34 cellular contexts compared by ENCODE assay signal in the genomic region with DNA sequence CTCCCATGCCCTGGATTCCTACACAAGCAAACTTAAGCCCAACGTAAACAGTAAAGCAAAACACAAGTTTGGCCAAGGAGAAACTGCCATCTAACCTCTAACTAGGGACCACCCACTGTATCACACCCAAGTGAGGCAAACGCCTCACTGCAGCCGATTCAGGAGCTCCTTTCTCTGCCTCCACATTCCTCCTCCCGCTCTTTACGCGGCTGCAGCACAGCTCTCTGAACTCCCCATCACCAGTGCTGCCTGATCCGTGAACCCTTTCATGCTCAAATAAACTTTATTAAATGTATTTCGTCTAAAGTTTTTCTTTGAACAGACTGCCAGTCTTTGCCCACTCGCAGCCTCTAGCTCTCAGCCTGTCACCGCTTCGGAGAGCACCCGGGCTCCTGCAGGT. TPM values are rescaled to one million over a fixed set of nuclear protein-coding genes. Genes with fewer than 3 reads are reported as not detected.
"Had no signal": no experiment of that assay in that cellular context is flagged by ENCODE, and none has a peak within 500 bp of the region (broad histone marks: within the 10 kb centered on the region; RNA-seq: fewer than 3 reads in every experiment).

No MANE protein-coding gene starts in this region.

- H3K4me1 Mint-ChIP-seq: activated naive CD8-positive, alpha-beta T cell treated with anti-CD3 and anti-CD28 coated beads for 36 hours had no signal

- H3K27me3 Mint-ChIP-seq: activated B cell treated with CpG ODN at 0.5 μM for 24 hours; activated CD4-positive, alpha-beta memory T cell treated with anti-CD3 and anti-CD28 coated beads for 36 hours; activated naive CD8-positive, alpha-beta T cell treated with anti-CD3 and anti-CD28 coated beads for 36 hours had no signal

- H3K9me3 ChIP-seq: ascending aorta, body of pancreas, breast epithelium had no signal

- H3K9me3 Mint-ChIP-seq: activated B cell treated with CpG ODN at 0.5 μM for 24 hours; activated CD4-positive, alpha-beta memory T cell treated with anti-CD3 and anti-CD28 coated beads for 36 hours; activated naive CD8-positive, alpha-beta T cell treated with anti-CD3 and anti-CD28 coated beads for 36 hours; activated T-cell treated with anti-CD3 and anti-CD28 coated beads, Interleukin-2, amount 50 U/mL, for 4 hours; activated T-helper 1 cell treated with anti-CD3 and anti-CD28 coated beads, Interleukin-12 subunit alpha, Interleukin-12 subunit beta, Interleukin-2, Interleukin-4 antibody, amounts not matched to agents 30 ng/mL and 10 ng/mL and 1 ng/mL, durations not matched to agents 14 hours and 24 hours and 36 hours had no signal

- H3K27me3 ChIP-seq: body of pancreas had no signal

- H3K27ac ChIP-seq: ascending aorta, body of pancreas, breast epithelium, VCaP had no signal

- H3K4me1 ChIP-seq: ascending aorta, body of pancreas, breast epithelium had no signal

- H3K36me3 ChIP-seq: ascending aorta, breast epithelium had no signal

- H3K36me3 Mint-ChIP-seq: activated CD4-positive, alpha-beta memory T cell treated with anti-CD3 and anti-CD28 coated beads for 36 hours; activated naive CD8-positive, alpha-beta T cell treated with anti-CD3 and anti-CD28 coated beads for 36 hours had no signal

- H3K4me3 ChIP-seq: ascending aorta, body of pancreas, breast epithelium had no signal

- H3K4me3 Mint-ChIP-seq: activated B cell treated with CpG ODN at 0.5 μM for 24 hours; activated CD4-positive, alpha-beta memory T cell treated with anti-CD3 and anti-CD28 coated beads for 36 hours; activated naive CD8-positive, alpha-beta T cell treated with anti-CD3 and anti-CD28 coated beads for 36 hours; activated T-cell treated with anti-CD3 and anti-CD28 coated beads, Interleukin-2, amount 50 U/mL, for 4 hours; activated T-helper 1 cell treated with anti-CD3 and anti-CD28 coated beads, Interleukin-12 subunit alpha, Interleukin-12 subunit beta, Interleukin-2, Interleukin-4 antibody, amounts not matched to agents 30 ng/mL and 10 ng/mL and 1 ng/mL, durations not matched to agents 14 hours and 24 hours and 36 hours had no signal

- DNase-seq: activated B cell treated with CpG ODN at 0.5 μM for 24 hours; activated CD4-positive, alpha-beta memory T cell treated with anti-CD3 and anti-CD28 coated beads for 36 hours; activated CD4-positive, alpha-beta T cell treated with anti-CD3 and anti-CD28 coated beads for 4 hours; activated CD4-positive, alpha-beta T cell treated with anti-CD3 and anti-CD28 coated beads, Interleukin-2, amount 50 U/mL, for 1 hour; activated CD4-positive, CD25-positive, alpha-beta regulatory T cell treated with anti-CD3 and anti-CD28 coated beads, Interleukin-2, amount 50 U/mL, for 72 hours; activated CD8-positive, alpha-beta memory T cell treated with anti-CD3 and anti-CD28 coated beads, Interleukin-2, amount 50 U/mL, for 4 hours; activated effector memory CD4-positive, alpha-beta T cell treated with Interleukin-2 at 50 U/mL for 16 hours; activated naive CD4-positive, alpha-beta T cell; activated naive CD4-positive, alpha-beta T cell treated with anti-CD3 and anti-CD28 coated beads, Interleukin-2, amount 50 U/mL, for 16 hours; activated naive CD8-positive, alpha-beta T cell treated with anti-CD3 and anti-CD28 coated beads for 36 hours; activated T-cell treated with anti-CD3 and anti-CD28 coated beads for 4 hours; activated T-cell treated with anti-CD3 and anti-CD28 coated beads, Interleukin-2, amount 50 U/mL, for 4 hours; amniotic stem cell; body of pancreas; Karpas-422; KBM-7; NCI-H1105; NCI-H1417 treated with DMSO at 0.1 percent for 48 hours; NCI-H187 treated with DMSO at 0.1 percent for 48 hours; NCI-H2081; NCI-H345; NCI-H524 treated with DMSO at 0.1 percent for 48 hours; SIG-M5; T-helper 9 cell had no signal

- H3K27ac Mint-ChIP-seq: activated B cell treated with CpG ODN at 0.5 μM for 24 hours; activated CD4-positive, alpha-beta memory T cell treated with anti-CD3 and anti-CD28 coated beads for 36 hours; activated naive CD8-positive, alpha-beta T cell treated with anti-CD3 and anti-CD28 coated beads for 36 hours; activated T-helper 1 cell treated with anti-CD3 and anti-CD28 coated beads, Interleukin-12 subunit alpha, Interleukin-12 subunit beta, Interleukin-2, Interleukin-4 antibody, amounts not matched to agents 30 ng/mL and 10 ng/mL and 1 ng/mL, durations not matched to agents 14 hours and 24 hours and 36 hours had no signal

RNA-seq across cellular contexts. Expression of a gene that starts 6.6 kb away (rescaled TPM):
- total RNA-seq: activated B cell treated with CpG ODN at 0.5 μM for 24 hours; activated CD4-positive, alpha-beta memory T cell treated with anti-CD3 and anti-CD28 coated beads for 36 hours; activated naive CD8-positive, alpha-beta T cell treated with anti-CD3 and anti-CD28 coated beads for 36 hours; activated T-cell treated with anti-CD3 and anti-CD28 coated beads, Interleukin-2, amount 50 U/mL, for 4 hours; activated T-helper 1 cell treated with anti-CD3 and anti-CD28 coated beads, Interleukin-12 subunit alpha, Interleukin-12 subunit beta, Interleukin-2, Interleukin-4 antibody, amounts not matched to agents 30 ng/mL and 10 ng/mL and 1 ng/mL, durations not matched to agents 14 hours and 24 hours and 36 hours; ascending aorta; body of pancreas; breast epithelium; cardiac septum; MCF 10A; NCI-H460; RPMI7951; SK-MEL-5; T-helper 1 cell treated with Interleukin-12 subunit alpha and Interleukin-12 subunit beta and Interleukin-4 antibody, amounts not matched to agents 30 ng/mL and 1 ng/mL, for 36 hours had no signal

RNA-seq across cellular contexts. Expression of a gene that starts 16.7 kb away (rescaled TPM):
- total RNA-seq: MCF 10A, RPMI7951 had no signal

RNA-seq across cellular contexts. Expression of a gene that starts 51.3 kb away (rescaled TPM):
- total RNA-seq: RPMI7951 had no signal
